23 cellular contexts compared by ENCODE assay signal in genomic region chr1:15094719-15095491, GRCh38. TPM values are rescaled to one million over a fixed set of nuclear protein-coding genes. Genes with fewer than 3 reads are reported as not detected.
"Had no signal": no experiment of that assay in that cellular context is flagged by ENCODE, and none has a peak within 500 bp of the region (broad histone marks: within the 10 kb centered on the region; RNA-seq: fewer than 3 reads in every experiment).

No MANE protein-coding gene starts in this region.

- H3K4me3 Mint-ChIP-seq: activated CD8-positive, alpha-beta T cell treated with anti-CD3 and anti-CD28 coated beads for 36 hours; activated naive CD4-positive, alpha-beta T cell treated with anti-CD3 and anti-CD28 coated beads, Interleukin-2, amount 10 ng/mL, durations not matched to agents 7 days and 5 days; activated naive CD8-positive, alpha-beta T cell treated with anti-CD3 and anti-CD28 coated beads, Interleukin-2, amount 10 ng/mL, durations not matched to agents 7 days and 5 days; activated T-cell treated with anti-CD3 and anti-CD28 coated beads, Interleukin-2, amount 50 U/mL, for 72 hours had no signal

- H3K36me3 ChIP-seq: adrenal gland, SJSA1 had no signal

- H3K27ac ChIP-seq: adrenal gland, SJSA1 had no signal

- ATAC-seq: activated CD4-positive, CD25-positive, alpha-beta regulatory T cell treated with anti-CD3 and anti-CD28 coated beads, Interleukin-2, amount 50 U/mL, for 24 hours; activated CD8-positive, alpha-beta T cell treated with anti-CD3 and anti-CD28 coated beads for 36 hours; activated T-cell treated with anti-CD3 and anti-CD28 coated beads, Interleukin-2, amount 50 U/mL, for 72 hours; PC-3; SK-N-SH treated with all-trans-retinoic acid at 6 μM for 48 hours had no signal

- H3K27ac Mint-ChIP-seq: activated CD8-positive, alpha-beta T cell treated with anti-CD3 and anti-CD28 coated beads for 36 hours; activated naive CD4-positive, alpha-beta T cell treated with anti-CD3 and anti-CD28 coated beads, Interleukin-2, amount 10 ng/mL, durations not matched to agents 7 days and 5 days; activated naive CD8-positive, alpha-beta T cell treated with anti-CD3 and anti-CD28 coated beads, Interleukin-2, amount 10 ng/mL, durations not matched to agents 7 days and 5 days; activated T-cell treated with anti-CD3 and anti-CD28 coated beads, Interleukin-2, amount 50 U/mL, for 72 hours; activated T-helper 2 cell treated with anti-CD3 and anti-CD28 coated beads, Interferon-gamma antibody, Interleukin-2, Interleukin-4, amounts not matched to agents 10 μg/mL and 5 μg/mL and 100 μg/mL, durations not matched to agents 14 hours and 24 hours and 36 hours had no signal

- H3K4me3 ChIP-seq: adrenal gland, SJSA1 had no signal

- H3K36me3 Mint-ChIP-seq: activated naive CD4-positive, alpha-beta T cell treated with anti-CD3 and anti-CD28 coated beads, Interleukin-2, amount 10 ng/mL, durations not matched to agents 7 days and 5 days; activated naive CD8-positive, alpha-beta T cell treated with anti-CD3 and anti-CD28 coated beads, Interleukin-2, amount 10 ng/mL, durations not matched to agents 7 days and 5 days had no signal

- H3K4me1 ChIP-seq: adrenal gland had no signal

- H3K9me3 Mint-ChIP-seq: activated CD8-positive, alpha-beta T cell treated with anti-CD3 and anti-CD28 coated beads for 36 hours; activated naive CD4-positive, alpha-beta T cell treated with anti-CD3 and anti-CD28 coated beads, Interleukin-2, amount 10 ng/mL, durations not matched to agents 7 days and 5 days; activated naive CD8-positive, alpha-beta T cell treated with anti-CD3 and anti-CD28 coated beads, Interleukin-2, amount 10 ng/mL, durations not matched to agents 7 days and 5 days; activated T-cell treated with anti-CD3 and anti-CD28 coated beads, Interleukin-2, amount 50 U/mL, for 72 hours; activated T-helper 2 cell treated with anti-CD3 and anti-CD28 coated beads, Interferon-gamma antibody, Interleukin-2, Interleukin-4, amounts not matched to agents 10 μg/mL and 5 μg/mL and 100 μg/mL, durations not matched to agents 14 hours and 24 hours and 36 hours had no signal

- FAIRE-seq: RCC 7860 had no signal

- DNase-seq: activated CD4-positive, alpha-beta T cell treated with anti-CD3 and anti-CD28 coated beads for 4 hours; activated CD8-positive, alpha-beta memory T cell treated with anti-CD3 and anti-CD28 coated beads, Interleukin-2, amount 50 U/mL, for 4 hours; activated CD8-positive, alpha-beta T cell treated with anti-CD3 and anti-CD28 coated beads for 36 hours; activated gamma-delta T cell treated with Interleukin-2 at 50 U/mL for 16 hours; activated naive CD4-positive, alpha-beta T cell treated with anti-CD3 and anti-CD28 coated beads, Interleukin-2, amount 10 ng/mL, durations not matched to agents 7 days and 5 days; activated naive CD8-positive, alpha-beta T cell treated with anti-CD3 and anti-CD28 coated beads, Interleukin-2, amount 10 ng/mL, durations not matched to agents 7 days and 5 days; activated T-cell treated with anti-CD3 and anti-CD28 coated beads, Interleukin-2, amount 50 U/mL, for 72 hours; adrenal gland; MM.1S; NCI-H1105; NCI-H1436 treated with DMSO at 0.1 percent for 48 hours; NCI-H187; NCI-H2081; NCI-H510A treated with DMSO at 0.1 percent for 48 hours; NCI-H69; PC-3; SHP77; SW 1271 had no signal

- H3K27me3 ChIP-seq: adrenal gland, SJSA1 had no signal

- H3K9me3 ChIP-seq: adrenal gland, SJSA1 had no signal

RNA-seq across cellular contexts. Expression of gene TMEM51, which starts 58.6 kb away (rescaled TPM):
- total RNA-seq: activated CD8-positive, alpha-beta T cell treated with anti-CD3 and anti-CD28 coated beads for 36 hours; activated T-cell treated with anti-CD3 and anti-CD28 coated beads, Interleukin-2, amount 50 U/mL, for 72 hours had no signal
